ENCODE assay signal across 8 cellular contexts in genomic region chr1:52892424-52892823, GRCh38. TPM values are rescaled to one million over a fixed set of nuclear protein-coding genes. Genes with fewer than 3 reads are reported as not detected.
"Had no signal": no experiment of that assay in that cellular context is flagged by ENCODE, and none has a peak within 500 bp of the region (broad histone marks: within the 10 kb centered on the region; RNA-seq: fewer than 3 reads in every experiment).

No MANE protein-coding gene starts in this region.

- H2AFZ ChIP-seq: GM23338 had no signal

- DNase-seq: H9, HCEC 1CT, IMR-90 had no signal

- H3K4me1 Mint-ChIP-seq: GM23338, H9 had no signal

- ATAC-seq: GM23338 had no signal

- H3K27ac Mint-ChIP-seq: GM23338, H9 had no signal

- FAIRE-seq: H1, H54, HTR-8/SVneo had no signal

- H3K4me3 Mint-ChIP-seq: GM23338, H9 had no signal

- H3K4me3 ChIP-seq: GM23338 had no signal

- H3K9me3 Mint-ChIP-seq: GM23338, H9 had no signal

- H3K4me2 ChIP-seq: GM23338 had no signal

RNA-seq across cellular contexts. Expression of gene ZYG11A, which starts 49.9 kb away (rescaled TPM):
- total RNA-seq: HT-29 had no signal
